Comparison of ENCODE assay signal across 18 cellular contexts in the genomic region with DNA sequence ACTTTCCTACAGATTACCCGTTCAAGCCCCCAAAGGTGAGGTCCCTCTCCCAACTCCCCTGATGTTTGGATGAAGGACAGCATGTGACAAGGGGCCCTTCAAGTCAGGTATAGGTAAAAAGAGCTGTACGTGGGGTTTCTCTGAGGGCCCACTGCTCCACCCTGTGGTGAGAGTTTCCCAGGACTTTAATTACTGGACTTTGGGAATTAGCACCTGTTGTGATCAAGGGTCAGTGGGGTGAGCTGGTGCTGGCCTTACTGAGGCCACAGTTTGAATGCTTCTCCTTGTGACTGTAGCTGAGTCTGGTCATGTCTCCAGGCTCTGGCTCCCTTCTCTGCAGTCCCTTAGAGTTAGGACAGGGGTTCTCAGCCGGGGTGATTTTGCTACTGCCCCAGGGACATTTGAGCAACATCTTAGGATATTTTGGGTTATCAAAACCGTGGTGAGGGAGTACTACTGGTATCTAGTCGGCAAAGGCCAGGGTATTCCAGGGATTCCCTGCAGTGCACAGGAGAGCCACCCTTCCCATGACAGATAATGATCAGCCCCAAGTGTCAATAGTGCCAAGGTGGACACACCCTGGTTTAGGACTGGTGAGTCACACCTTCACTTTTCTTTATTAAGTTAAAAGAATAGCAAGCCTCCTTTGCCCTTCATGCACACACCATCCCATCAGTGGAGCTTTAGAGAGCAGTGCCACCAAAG. TPM values are rescaled to one million over a fixed set of nuclear protein-coding genes. Genes with fewer than 3 reads are reported as not detected.
DNase-seq lines count a peak whose midpoint lies in the region; ATAC-seq, FAIRE-seq and TF ChIP-seq lines count a peak whose summit lies in the region.
"Had no signal": no experiment of that assay in that cellular context is flagged by ENCODE, and none has a peak within 500 bp of the region (broad histone marks: within the 10 kb centered on the region; RNA-seq: fewer than 3 reads in every experiment).

No MANE protein-coding gene starts in this region.

- ATAC-seq in A549 (peak; percentile 26 to 59; a peak in 4 of 6 replicates), WTC11 (peak; percentile 58), left colon (peak; percentile 96), HG03354 (IDR thresholded peaks at IDR 0.05; ENCODE audit: poor library complexity, severe bottlenecking, unreplicated experiment) (no peak)
- ATAC-seq: activated CD8-positive, alpha-beta memory T cell treated with anti-CD3 and anti-CD28 coated beads, Interleukin-2, amount 10 ng/mL, durations not matched to agents 7 days and 5 days had no signal

- no peak for TF ChIP-seq POLR2A in A549 (IDR thresholded peaks at IDR 0.05; ENCODE audit: low read length)

- H3K4me3 Mint-ChIP-seq in HFFc6 = no peak overlapping the region
- H3K4me3 Mint-ChIP-seq in WTC11 = no peak overlapping the region
- H3K4me3 Mint-ChIP-seq: activated CD8-positive, alpha-beta memory T cell treated with anti-CD3 and anti-CD28 coated beads, Interleukin-2, amount 10 ng/mL, durations not matched to agents 7 days and 5 days; activated naive CD8-positive, alpha-beta T cell; mesothelial cell of epicardium had no signal

- peaks cover 7% of the 10 kb centered on the region; the same call in 1 of the 2 replicates for H3K4me1 Mint-ChIP-seq in HFFc6 (ENCODE audit: low read depth)
- peaks cover 3% of the 10 kb centered on the region for H3K4me1 Mint-ChIP-seq in WTC11
- H3K4me1 Mint-ChIP-seq: activated CD8-positive, alpha-beta memory T cell treated with anti-CD3 and anti-CD28 coated beads, Interleukin-2, amount 10 ng/mL, durations not matched to agents 7 days and 5 days; mesothelial cell of epicardium had no signal

- no peak for TF ChIP-seq EP300 in A549 (IDR thresholded peaks at IDR 0.05)

- no peak overlapping the region for H3K4me3 ChIP-seq in A549
- H3K4me3 ChIP-seq: esophagus squamous epithelium had no signal

- H3K27me3 Mint-ChIP-seq in HFFc6 (ENCODE audit: insufficient read depth) (no peaks in the 10 kb centered on the region), WTC11 (ENCODE audit: low read depth) (no peaks in the 10 kb centered on the region)
- H3K27me3 Mint-ChIP-seq: activated CD8-positive, alpha-beta memory T cell treated with anti-CD3 and anti-CD28 coated beads, Interleukin-2, amount 10 ng/mL, durations not matched to agents 7 days and 5 days; activated naive CD8-positive, alpha-beta T cell had no signal

- peaks cover 7% of the 10 kb centered on the region; the same call in 2 of the 3 replicates for H3K4me1 ChIP-seq in A549

- H3K4me2 ChIP-seq in A549 = no peak overlapping the region

- no peaks in the 10 kb centered on the region for H3K9me3 Mint-ChIP-seq in HFFc6
- H3K9me3 Mint-ChIP-seq in WTC11 = no peaks in the 10 kb centered on the region
- H3K9me3 Mint-ChIP-seq: mesothelial cell of epicardium had no signal

- 44% methylated on average over 5 of the region's 5 CpGs for WGBS in A549 (ENCODE audit: missing lambda C conversion rate)

- H3K36me3 Mint-ChIP-seq in HFFc6 (ENCODE audit: low read depth) (peaks cover 7% of the 10 kb centered on the region), WTC11 (no peaks in the 10 kb centered on the region)

- H3K27ac Mint-ChIP-seq in HFFc6 (no peak overlapping the region), WTC11 (no peak overlapping the region)
- H3K27ac Mint-ChIP-seq: activated CD8-positive, alpha-beta memory T cell treated with anti-CD3 and anti-CD28 coated beads, Interleukin-2, amount 10 ng/mL, durations not matched to agents 7 days and 5 days; activated naive CD8-positive, alpha-beta T cell; mesothelial cell of epicardium had no signal

- no peak for FAIRE-seq in A549 (lab: Jason Lieb, UNC)
- FAIRE-seq: GM19239 had no signal

- peak in 1 of 2 experiments; percentile 34; a peak in 2 of 5 replicates for TF ChIP-seq RAD21 in A549 (conservative IDR thresholded peaks at IDR 0.05 in 1 of 2, IDR thresholded peaks at IDR 0.05 in 1 of 2)

- no peaks in the 10 kb centered on the region for H3K9me3 ChIP-seq in A549
- H3K9me3 ChIP-seq: esophagus squamous epithelium had no signal

- DNase-seq in A549 (ENCODE audit: low read depth in 1 of 2, low spot score in 1 of 2) = no peak
- no peak for DNase-seq in HFFc6
- DNase-seq in WTC11 (ENCODE audit: low spot score) = no peak
- peak; percentile 26 to 37 for DNase-seq in left colon
- DNase-seq in NOMO-1 (lab: John Stamatoyannopoulos, UW; ENCODE audit: unreplicated experiment in 2 of 2) = no peak
- no peak for DNase-seq in NCI-H748 treated with DMSO at 0.1 percent for 48 hours (lab: John Stamatoyannopoulos, UW)
- no peak for DNase-seq in kidney glomerular epithelial cell (lab: John Stamatoyannopoulos, UW)
- DNase-seq: activated CD8-positive, alpha-beta memory T cell treated with anti-CD3 and anti-CD28 coated beads, Interleukin-2, amount 10 ng/mL, durations not matched to agents 7 days and 5 days; esophagus squamous epithelium; NCI-H1105 treated with DMSO at 0.1 percent for 48 hours; stimulated activated CD4-positive, alpha-beta T cell treated with anti-CD3 and anti-CD28 coated beads, Interleukin-4, amount 100 ng/mL, for 4 hours; stimulated activated naive CD4-positive, alpha-beta T cell had no signal

- CTCF ChIA-PET in A549 (lab: Yijun Ruan, JAX) (interaction anchor here (0.5 to 2.9 kb wide), 8 partner anchors 11 to 243 kb away, joined by 3 to 15 read pairs (median 3); no protein-coding TSS in a partner anchor), WTC11 (lab: Charles Lee) (interaction anchor here (0.6 to 3.6 kb wide), 10 partner anchors 11 to 480 kb away, joined by 3 to 16 read pairs (median 6); a partner anchor contains a TSS)

- intact Hi-C loops in left colon (cut with DNase I, micrococcal nuclease) = no loop called here

- POLR2A ChIA-PET in A549 (lab: Yijun Ruan, JAX) (no interaction called here), WTC11 (lab: Charles Lee) (no interaction called here)

- TF ChIP-seq CTCF in A549 (IDR thresholded peaks at IDR 0.05) (peak; percentile 17; the same call in 1 of the 3 replicates), HFFc6 (IDR thresholded peaks at IDR 0.05) (peak; percentile 48), WTC11 (IDR thresholded peaks at IDR 0.05) (no peak)

- no peak overlapping the region for H3K27ac ChIP-seq in A549
- H3K27ac ChIP-seq: esophagus squamous epithelium had no signal

TF ChIP-seq in A549, 52 proteins besides CTCF, POLR2A, EP300 and RAD21 (continues in another document):
- TF ChIP-seq JUN (IDR thresholded peaks at IDR 0.05) = no peak
- TF ChIP-seq, protein P1, sequence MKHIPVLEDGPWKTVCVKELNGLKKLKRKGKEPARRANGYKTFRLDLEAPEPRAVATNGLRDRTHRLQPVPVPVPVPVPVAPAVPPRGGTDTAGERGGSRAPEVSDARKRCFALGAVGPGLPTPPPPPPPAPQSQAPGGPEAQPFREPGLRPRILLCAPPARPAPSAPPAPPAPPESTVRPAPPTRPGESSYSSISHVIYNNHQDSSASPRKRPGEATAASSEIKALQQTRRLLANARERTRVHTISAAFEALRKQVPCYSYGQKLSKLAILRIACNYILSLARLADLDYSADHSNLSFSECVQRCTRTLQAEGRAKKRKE (CRISPR knock-in tag; IDR thresholded peaks at IDR 0.05; ENCODE audit: low read depth) = no peak
- no peak for TF ChIP-seq MAZ (IDR thresholded peaks at IDR 0.05; ENCODE audit: borderline replicate concordance, low read depth, low read length)
- no peak for TF ChIP-seq ZSCAN20 (CRISPR knock-in tag; IDR thresholded peaks at IDR 0.05)
- no peak for TF ChIP-seq TP53 (CRISPR knock-in tag; IDR thresholded peaks at IDR 0.05)

RNA-seq across cellular contexts. Expression of a gene that starts 16.9 kb away (rescaled TPM):
- polyA plus RNA-seq in A549 (2011; rRNA removed) (14.0 and 17.6 TPM in 2 replicates), A549 (2017; fragmentation: RNase III; extraction: RNeasy Plus Mini Kit Qiagen cat#74134 plus additional on column Dnase treatment) (7.9 to 9.0 TPM (median 8.4 TPM) in 3 replicates)
- polyA plus RNA-seq in A549 (2012; cell fraction: cytosol; rRNA removed) = 11.8 and 13.2 TPM in 2 replicates
- 6.1 and 7.5 TPM in 2 replicates for polyA plus RNA-seq in A549 (2012; cell fraction: nucleus; rRNA removed)
- polyA minus RNA-seq in A549 (2011; rRNA and poly(A)+ RNA removed) = 25.5 and 30.1 TPM in 2 replicates
- total RNA-seq in HFFc6 (2021; fragmentation: NEBNext Ultra II Directional; extraction: Animal tissue kit (Norgen Biotek cat#: 25700)) = 10 to 100 TPM; 12.6 to 15.7 (median 14.4) TPM
- total RNA-seq in WTC11 (2021) (2.4 to 4.1 TPM (median 3.9 TPM) in 3 replicates), left colon (10 to 100 TPM in 1 of 2 donors, 1 to 10 TPM in 1; 9.2 to 13.1 TPM)

RNA-seq across cellular contexts. Expression of a gene that starts 36.8 kb away (rescaled TPM):
- polyA plus RNA-seq in A549 (2011; rRNA removed) (20.2 and 26.8 TPM in 2 replicates), A549 (2017; fragmentation: RNase III; extraction: RNeasy Plus Mini Kit Qiagen cat#74134 plus additional on column Dnase treatment) (18.7 to 19.8 TPM (median 19.7 TPM) in 3 replicates)
- polyA plus RNA-seq in A549 (2012; cell fraction: cytosol; rRNA removed) = 13.1 and 16.3 TPM in 2 replicates
- 27.8 and 31.6 TPM in 2 replicates for polyA plus RNA-seq in A549 (2012; cell fraction: nucleus; rRNA removed)
- polyA minus RNA-seq in A549 (2011; rRNA and poly(A)+ RNA removed) = 22.1 and 35.4 TPM in 2 replicates
- 10 to 100 TPM; 41.4 to 53.2 (median 43.2) TPM for total RNA-seq in HFFc6 (2021; fragmentation: NEBNext Ultra II Directional; extraction: Animal tissue kit (Norgen Biotek cat#: 25700))
- total RNA-seq in WTC11 (2021) (18.3 to 20.2 TPM (median 19.5 TPM) in 3 replicates), left colon (10 to 100 TPM; 63.3 to 75.7 TPM)

RNA-seq across cellular contexts. Expression of a gene that starts 54.5 kb away (rescaled TPM):
- polyA plus RNA-seq in A549 (2011; rRNA removed) (not detected in 2 replicates), A549 (2017; fragmentation: RNase III; extraction: RNeasy Plus Mini Kit Qiagen cat#74134 plus additional on column Dnase treatment) (not detected in 3 replicates)
- polyA plus RNA-seq in A549 (2012; cell fraction: cytosol; rRNA removed) = not detected in 2 replicates
- polyA plus RNA-seq in A549 (2012; cell fraction: nucleus; rRNA removed) = not detected in 2 replicates
- polyA minus RNA-seq in A549 (2011; rRNA and poly(A)+ RNA removed) = not detected in 2 replicates
- total RNA-seq in HFFc6 (2021; fragmentation: NEBNext Ultra II Directional; extraction: Animal tissue kit (Norgen Biotek cat#: 25700)) = not detected
- total RNA-seq in WTC11 (2021) (0.07 TPM in 1 of 3 replicates, not detected in the others), left colon (not detected)
- total RNA-seq: esophagus squamous epithelium, mesothelial cell of epicardium, NCI-H460, pulmonary artery endothelial cell had no signal

Comparison
In these comparisons a context has a peak if more than half of its experiments do, and no peak if none do; other contexts are left out.
1. DNase-seq: peak in left colon (2 of 2); none in A549 (0 of 2), HFFc6 (single experiment), WTC11 (single experiment), NOMO-1 (0 of 2), NCI-H748 treated with DMSO at 0.1 percent for 48 hours (single experiment) and kidney glomerular epithelial cell (single experiment).